14 cellular contexts compared by ENCODE assay signal in the genomic region with DNA sequence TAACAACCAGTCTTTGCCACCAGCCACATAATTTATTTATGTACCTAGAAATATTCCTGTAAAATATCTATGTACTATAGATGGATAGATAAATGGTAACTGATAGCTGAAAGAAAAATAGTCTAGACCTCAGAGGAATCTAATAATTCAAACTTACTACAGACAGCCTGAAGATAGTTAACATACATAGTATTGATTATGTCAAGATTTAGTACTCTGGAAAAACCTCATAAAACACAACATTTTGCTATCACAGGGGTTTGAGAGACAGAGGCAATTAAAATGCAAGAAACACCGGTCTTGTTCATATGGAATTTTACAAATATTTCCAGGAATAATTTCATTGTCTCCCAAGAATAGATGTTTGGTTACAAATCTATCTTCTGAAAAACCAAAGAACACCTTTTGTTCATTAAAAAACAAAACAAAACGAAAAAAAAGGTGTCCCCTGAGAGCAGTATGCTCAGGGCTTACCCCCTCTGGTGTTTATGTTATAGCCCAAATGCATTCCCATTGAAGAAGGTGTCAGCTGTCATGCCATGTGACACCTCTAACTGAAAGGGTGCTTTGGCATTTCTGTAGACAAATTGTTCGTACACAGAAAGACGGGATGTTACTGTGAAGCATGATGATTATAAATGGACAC.
DNase-seq lines count a peak whose midpoint lies in the region; FAIRE-seq and TF ChIP-seq lines count a peak whose summit lies in the region.
"Had no signal": no experiment of that assay in that cellular context is flagged by ENCODE, and none has a peak within 500 bp of the region (broad histone marks: within the 10 kb centered on the region; RNA-seq: fewer than 3 reads in every experiment).

No MANE protein-coding gene starts in this region.

- no peak overlapping the region for H3K4me3 ChIP-seq in H1 (ENCODE audit: extremely low read depth in 1 of 4, insufficient read depth in 2 of 4, low read depth in 3 of 4, low read length in 4 of 4)
- no peak overlapping the region for H3K4me3 ChIP-seq in MM.1S (ENCODE audit: low read length)
- H3K4me3 ChIP-seq: BLaER1 treated with 17β-estradiol and CSF1 and Interleukin-3, amounts not matched to agents 10 nM and 100 nM; GM23338 had no signal

- no peak overlapping the region for H2BK12ac ChIP-seq in H1 (ENCODE audit: low read depth, low read length)

- H2BK15ac ChIP-seq in H1 (ENCODE audit: low read length) = no peak overlapping the region

- 77% methylated on average over 4 of the region's 4 CpGs; no CpG with 5 or more reads in 1 of the 2 experiments for WGBS in H1 (ENCODE audit: extremely low coverage in 1 of 2, insufficient coverage in 1 of 2, insufficient read length in 1 of 2, insufficient replicate concordance in 2 of 2, low coverage in 1 of 2, low lambda C conversion rate in 2 of 2, missing lambda C conversion rate in 1 of 2), 2 experiments

- H4K8ac ChIP-seq in H1 (ENCODE audit: extremely low read depth, insufficient read depth, low read length) = no peak overlapping the region

- TF ChIP-seq POLR2A in H1 (IDR thresholded peaks at IDR 0.05; ENCODE audit: control extremely low read depth in 1 of 2, low read depth in 2 of 2, low read length in 2 of 2) = no peak

- POLR2A ChIA-PET in HEK293T (lab: Yijun Ruan, JAX) (no interaction called here), H1 (lab: Charles Lee; ENCODE audit: partially characterized antibody) (no interaction called here)

- H3K4me2 ChIP-seq in H1 (ENCODE audit: insufficient read depth in 1 of 2, low read depth in 2 of 2, low read length in 2 of 2) = no peak overlapping the region
- no peak overlapping the region for H3K4me2 ChIP-seq in MM.1S (ENCODE audit: low read depth, low read length)
- H3K4me2 ChIP-seq: BLaER1 treated with 17β-estradiol and CSF1 and Interleukin-3, amounts not matched to agents 10 nM and 100 nM; GM23338 had no signal

- H4K20me1 ChIP-seq in H1 (replicated peaks in 1 of 2; ENCODE audit: control insufficient read depth in 1 of 2, insufficient read depth in 2 of 2, low read length in 2 of 2) (no peaks in the 10 kb centered on the region), MM.1S (ENCODE audit: insufficient read depth, low read length) (no peaks in the 10 kb centered on the region)
- H4K20me1 ChIP-seq: BLaER1 treated with 17β-estradiol and CSF1 and Interleukin-3, amounts not matched to agents 10 nM and 100 nM had no signal

- no peak for TF ChIP-seq EP300 in H1 (IDR thresholded peaks at IDR 0.05; ENCODE audit: borderline replicate concordance in 1 of 2, low read depth in 2 of 2, low read length in 2 of 2)

- H3F3A ChIP-seq in MM.1S (ENCODE audit: insufficient read depth, low read length) = no peaks in the 10 kb centered on the region

- H3K23ac ChIP-seq in H1 (ENCODE audit: insufficient read length) = no peak overlapping the region

- H4K91ac ChIP-seq in H1 (replicated peaks; ENCODE audit: insufficient read length, low read length) = no peak overlapping the region

- no peak overlapping the region for H2BK5ac ChIP-seq in H1 (ENCODE audit: low read depth, low read length)

- no peak overlapping the region for H2AFZ ChIP-seq in H1 (ENCODE audit: low read length)
- no peak overlapping the region for H2AFZ ChIP-seq in MM.1S (ENCODE audit: low read length)
- H2AFZ ChIP-seq: GM23338 had no signal

- H3K18ac ChIP-seq in H1 (ENCODE audit: extremely low read depth, low read length) = no peak overlapping the region

- no peak overlapping the region for H4K5ac ChIP-seq in H1 (ENCODE audit: insufficient read length, low read depth, low read length)

- H2BK120ac ChIP-seq in H1 (replicated peaks; ENCODE audit: low read depth, low read length) = no peak overlapping the region

- H3K9me3 ChIP-seq in H1 (ENCODE audit: insufficient read depth in 2 of 2, low read depth in 1 of 2, low read length in 1 of 2) (no peaks in the 10 kb centered on the region), MM.1S (replicated peaks; ENCODE audit: insufficient read depth, low read length) (no peaks in the 10 kb centered on the region)
- H3K9me3 ChIP-seq: BLaER1 treated with 17β-estradiol and CSF1 and Interleukin-3, amounts not matched to agents 10 nM and 100 nM had no signal

- H3K27me3 ChIP-seq in H1 (replicated peaks in 1 of 4; ENCODE audit: control insufficient read depth in 3 of 4, extremely low read depth in 1 of 4, insufficient read depth in 3 of 4, low read length in 3 of 4) (no peaks in the 10 kb centered on the region), MM.1S (replicated peaks; ENCODE audit: insufficient read depth, low read length) (no peaks in the 10 kb centered on the region)
- H3K27me3 ChIP-seq: BLaER1 treated with 17β-estradiol and CSF1 and Interleukin-3, amounts not matched to agents 10 nM and 100 nM had no signal

- H3K9ac ChIP-seq in H1 (replicated peaks in 1 of 4; ENCODE audit: extremely low read depth in 1 of 4, low read depth in 3 of 4, low read length in 3 of 4) (no peak overlapping the region), MM.1S (ENCODE audit: low read length) (no peak overlapping the region)
- H3K9ac ChIP-seq: BLaER1 treated with 17β-estradiol and CSF1 and Interleukin-3, amounts not matched to agents 10 nM and 100 nM had no signal

- CTCF ChIA-PET in HEK293T (lab: Yijun Ruan, JAX) (interaction anchor here (1.0 kb wide), 1 partner anchor 11 kb away, joined by 3 read pairs; no protein-coding TSS in a partner anchor), H1 (lab: Charles Lee; ENCODE audit: partially characterized antibody) (interaction anchor here (1.2 kb wide), 1 partner anchor 18 kb away, joined by 4 read pairs; no protein-coding TSS in a partner anchor)

- no peak for TF ChIP-seq RAD21 in H1 (IDR thresholded peaks at IDR 0.05 in 1 of 2, conservative IDR thresholded peaks at IDR 0.05 in 1 of 2; ENCODE audit: low read depth in 2 of 2, low read length in 2 of 2)

- H3K9me2 ChIP-seq in MM.1S (replicated peaks; ENCODE audit: insufficient read depth, low read length) = no peaks in the 10 kb centered on the region

- no peaks in the 10 kb centered on the region for H3K79me2 ChIP-seq in H1 (ENCODE audit: control insufficient read depth in 1 of 2, insufficient read depth in 2 of 2, low read length in 2 of 2)
- H3K79me2 ChIP-seq in MM.1S (ENCODE audit: low read length) = no peaks in the 10 kb centered on the region

- no peak for FAIRE-seq in H1 (lab: Jason Lieb, UNC)
- FAIRE-seq: HepG2 had no signal

- H2BK20ac ChIP-seq in H1 (ENCODE audit: low read length) = no peak overlapping the region

- H3K14ac ChIP-seq in H1 (ENCODE audit: insufficient read length) = no peak overlapping the region

- no peaks in the 10 kb centered on the region for H3K79me1 ChIP-seq in H1 (ENCODE audit: low read depth, low read length)

- H3K36me3 ChIP-seq in H1 (ENCODE audit: control insufficient read depth in 2 of 4, insufficient read depth in 4 of 4, low read length in 3 of 4) (no peaks in the 10 kb centered on the region), MM.1S (replicated peaks; ENCODE audit: insufficient read depth, low read length) (no peaks in the 10 kb centered on the region)
- H3K36me3 ChIP-seq: BLaER1 treated with 17β-estradiol and CSF1 and Interleukin-3, amounts not matched to agents 10 nM and 100 nM had no signal

- no peak overlapping the region for H3K4ac ChIP-seq in H1 (replicated peaks; ENCODE audit: insufficient read length, low read depth, low read length)

- H3K56ac ChIP-seq in H1 (replicated peaks; ENCODE audit: insufficient read length, low read depth, low read length) = no peak overlapping the region

- no peak for TF ChIP-seq CTCF in H1 (IDR thresholded peaks at IDR 0.05; ENCODE audit: control extremely low read depth in 1 of 3, insufficient read depth in 1 of 3, low read depth in 1 of 3, low read length in 3 of 3)
- no peak for TF ChIP-seq CTCF in MM.1S (IDR thresholded peaks at IDR 0.05; ENCODE audit: low read length)

- H2AK5ac ChIP-seq in H1 (ENCODE audit: low read depth, low read length) = no peak overlapping the region

- peak; percentile 56 for DNase-seq in HEK293T (ENCODE audit: extremely low spot score)
- peak; percentile 75 for DNase-seq in NCI-H2171 treated with DMSO at 0.1 percent for 48 hours (lab: John Stamatoyannopoulos, UW)
- no peak for DNase-seq in H1 (ENCODE audit: low read depth in 1 of 2, low spot score in 2 of 2)
- no peak for DNase-seq in stimulated activated naive CD4-positive, alpha-beta T cell treated with Interleukin-2 at 50 U/mL for 16 hours (lab: John Stamatoyannopoulos, UW)
- no peak for DNase-seq in NK-92 treated with Interleukin-12 subunit alpha and Interleukin-12 subunit beta, amount 100 ng/mL, for 24 hours (lab: John Stamatoyannopoulos, UW)
- DNase-seq in MM.1S = no peak
- DNase-seq: Calu3; CD8-positive, alpha-beta T cell; DMS79 treated with DMSO at 0.1 percent for 48 hours; GF-D8; H7 had no signal

- H3K27ac ChIP-seq in H1 (ENCODE audit: low read depth, low read length) (no peak overlapping the region), MM.1S (ENCODE audit: low read length) (no peak overlapping the region)
- H3K27ac ChIP-seq: BLaER1 treated with 17β-estradiol and CSF1 and Interleukin-3, amounts not matched to agents 10 nM and 100 nM had no signal

- no peaks in the 10 kb centered on the region for H3K23me2 ChIP-seq in H1 (ENCODE audit: low read depth, low read length)

- peaks cover 0 to 5% (median 0%) of the 10 kb centered on the region in 4 experiments; a peak in 3 of 7 replicates for H3K4me1 ChIP-seq in H1 (replicated peaks in 1 of 4; ENCODE audit: control insufficient read depth in 3 of 4, insufficient read depth in 4 of 4, low read length in 3 of 4)
- H3K4me1 ChIP-seq in MM.1S (ENCODE audit: low read length) = no peaks in the 10 kb centered on the region
- H3K4me1 ChIP-seq: BLaER1 treated with 17β-estradiol and CSF1 and Interleukin-3, amounts not matched to agents 10 nM and 100 nM had no signal

TF ChIP-seq in HEK293T, 16 proteins besides CTCF, POLR2A, EP300 and RAD21 (continues in another document):
- TF ChIP-seq ZNF384 (IDR thresholded peaks at IDR 0.05) = peak; percentile 75
- TF ChIP-seq TARDBP (IDR thresholded peaks at IDR 0.05) = no peak
- TF ChIP-seq L3MBTL2 (conservative IDR thresholded peaks at IDR 0.05) = no peak; the same call in 1 of the 2 replicates
- TF ChIP-seq CTBP1 (IDR thresholded peaks at IDR 0.05; ENCODE audit: borderline replicate concordance) = peak; percentile 72

TF ChIP-seq in H1, 55 proteins besides CTCF, POLR2A, EP300 and RAD21:
- TF ChIP-seq USF2 (IDR thresholded peaks at IDR 0.05; ENCODE audit: low read length) (peak; percentile 42; the same call in 1 of the 2 replicates), POU5F1 (IDR thresholded peaks at IDR 0.05; ENCODE audit: low read depth, low read length) (no peak), TAF1 (IDR thresholded peaks at IDR 0.05; ENCODE audit: low read depth, low read length) (no peak)

Comparison
In these comparisons a context has a peak if more than half of its experiments do, and no peak if none do; other contexts are left out.
1. DNase-seq: peak in HEK293T (single experiment) and NCI-H2171 treated with DMSO at 0.1 percent for 48 hours (single experiment); none in H1 (0 of 2), stimulated activated naive CD4-positive, alpha-beta T cell treated with Interleukin-2 at 50 U/mL for 16 hours (single experiment), NK-92 treated with Interleukin-12 subunit alpha and Interleukin-12 subunit beta, amount 100 ng/mL, for 24 hours (single experiment) and MM.1S (single experiment).